ENCODE assay signal across 27 cellular contexts in the genomic region with DNA sequence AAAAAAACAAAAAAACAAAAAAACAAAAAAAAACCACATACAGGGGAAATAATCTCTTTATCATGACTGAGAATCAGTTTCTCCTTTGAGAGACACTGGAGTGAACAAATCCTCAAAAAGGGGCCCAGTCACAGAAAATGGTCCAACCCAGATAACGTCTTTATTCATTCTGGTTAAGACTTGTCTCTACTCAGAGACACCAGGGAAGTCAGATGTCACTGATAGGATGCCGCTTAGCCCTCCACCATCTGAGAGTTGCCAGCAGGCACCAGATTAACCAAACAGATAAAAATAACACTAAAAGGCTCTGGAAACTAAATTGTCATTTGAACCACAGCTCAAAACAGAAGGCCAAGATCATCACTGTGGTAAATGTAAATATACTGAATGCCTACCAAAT.
"Had no signal": no experiment of that assay in that cellular context is flagged by ENCODE, and none has a peak within 500 bp of the region (broad histone marks: within the 10 kb centered on the region; RNA-seq: fewer than 3 reads in every experiment).

No MANE protein-coding gene starts in this region.

- DNase-seq: hypothalamus; immature natural killer cell; kidney; left ventricle myocardium inferior; midbrain; mucosa of descending colon; naive thymus-derived CD4-positive, alpha-beta T cell; pancreas; posterior cingulate gyrus; retina; stimulated activated CD4-positive, alpha-beta T cell treated with anti-CD3 and anti-CD28 coated beads, Interleukin-12 subunit alpha, Interleukin-12 subunit beta, amount 100 ng/mL, for 4 hours; stimulated activated CD4-positive, alpha-beta T cell treated with anti-CD3 and anti-CD28 coated beads, Interleukin-15, amount 100 ng/mL, for 24 hours; stimulated activated CD4-positive, alpha-beta T cell treated with anti-CD3 and anti-CD28 coated beads, Interleukin-2, amount 100 ng/mL, for 24 hours; stimulated activated CD4-positive, alpha-beta T cell treated with anti-CD3 and anti-CD28 coated beads, Interleukin-4, amount 100 ng/mL, for 1 hour; stimulated activated naive B cell treated with anti-CD40 and anti-IgM and Interleukin-4, amounts not matched to agents 10 μg/mL and 1 μg/mL and 100 μg/mL, for 72 hours; tibial artery; trophoblast cell; upper lobe of right lung had no signal

- H3K9me3 ChIP-seq: mucosa of descending colon, pancreas, prostate gland, thoracic aorta, tibial artery, upper lobe of right lung had no signal

- H3K4me1 Mint-ChIP-seq: immature natural killer cell; naive thymus-derived CD4-positive, alpha-beta T cell; stimulated activated naive B cell treated with anti-CD40 and anti-IgM and Interleukin-4, amounts not matched to agents 10 μg/mL and 1 μg/mL and 100 μg/mL, for 72 hours had no signal

- H3K36me3 Mint-ChIP-seq: naive thymus-derived CD4-positive, alpha-beta T cell; stimulated activated naive B cell treated with anti-CD40 and anti-IgM and Interleukin-4, amounts not matched to agents 10 μg/mL and 1 μg/mL and 100 μg/mL, for 72 hours had no signal

- H3K27me3 ChIP-seq: pancreas, suprapubic skin, tibial artery, upper lobe of right lung had no signal

- ATAC-seq: mucosa of descending colon; naive thymus-derived CD4-positive, alpha-beta T cell; natural killer cell treated with Interleukin-12 subunit alpha and Interleukin-12 subunit beta and Interleukin-15 and Interleukin-18, amount 100 ng/mL, for 72 hours; pancreas; right cardiac atrium; sciatic nerve; stimulated activated naive B cell treated with anti-CD40 and anti-IgM and Interleukin-4, amounts not matched to agents 10 μg/mL and 1 μg/mL and 100 μg/mL, for 72 hours; upper lobe of right lung had no signal

- H3K36me3 ChIP-seq: left ventricle myocardium inferior, pancreas, prostate gland, suprapubic skin, thoracic aorta, tibial artery, upper lobe of right lung had no signal

- H3K27ac Mint-ChIP-seq: immature natural killer cell; naive thymus-derived CD4-positive, alpha-beta T cell; natural killer cell treated with Interleukin-12 subunit alpha and Interleukin-12 subunit beta and Interleukin-15 and Interleukin-18, amount 100 ng/mL, for 72 hours; stimulated activated naive B cell treated with anti-CD40 and anti-IgM and Interleukin-4, amounts not matched to agents 10 μg/mL and 1 μg/mL and 100 μg/mL, for 72 hours; stimulated activated naive CD8-positive, alpha-beta T cell treated with anti-CD3 and anti-CD28 coated beads, Interleukin-15, Interleukin-2, amounts not matched to agents 100 ng/mL and 50 ng/mL, for 24 hours had no signal

- H3K4me3 Mint-ChIP-seq: immature natural killer cell; naive thymus-derived CD4-positive, alpha-beta T cell; natural killer cell treated with Interleukin-12 subunit alpha and Interleukin-12 subunit beta and Interleukin-15 and Interleukin-18, amount 100 ng/mL, for 72 hours; stimulated activated naive B cell treated with anti-CD40 and anti-IgM and Interleukin-4, amounts not matched to agents 10 μg/mL and 1 μg/mL and 100 μg/mL, for 72 hours; stimulated activated naive CD8-positive, alpha-beta T cell treated with anti-CD3 and anti-CD28 coated beads, Interleukin-15, Interleukin-2, amounts not matched to agents 100 ng/mL and 50 ng/mL, for 24 hours had no signal

- H3K4me1 ChIP-seq: left ventricle myocardium inferior, pancreas, prostate gland, suprapubic skin, tibial artery, upper lobe of right lung had no signal

- H3K4me3 ChIP-seq: left ventricle myocardium inferior, lung, mucosa of descending colon, pancreas, prostate gland, skin epidermis, suprapubic skin, thoracic aorta, tibial artery, upper lobe of right lung had no signal

- H3K27me3 Mint-ChIP-seq: naive thymus-derived CD4-positive, alpha-beta T cell; natural killer cell treated with Interleukin-12 subunit alpha and Interleukin-12 subunit beta and Interleukin-15 and Interleukin-18, amount 100 ng/mL, for 72 hours; stimulated activated naive B cell treated with anti-CD40 and anti-IgM and Interleukin-4, amounts not matched to agents 10 μg/mL and 1 μg/mL and 100 μg/mL, for 72 hours; stimulated activated naive CD8-positive, alpha-beta T cell treated with anti-CD3 and anti-CD28 coated beads, Interleukin-15, Interleukin-2, amounts not matched to agents 100 ng/mL and 50 ng/mL, for 24 hours had no signal
